In genomic region chr15:49688135-49688790, GRCh38 we compare ENCODE assay signal across 17 cellular contexts.
DNase-seq lines count a peak whose midpoint lies in the region; ATAC-seq and TF ChIP-seq lines count a peak whose summit lies in the region.
"Had no signal": no experiment of that assay in that cellular context is flagged by ENCODE, and none has a peak within 500 bp of the region (broad histone marks: within the 10 kb centered on the region; RNA-seq: fewer than 3 reads in every experiment).

No MANE protein-coding gene starts in this region.

- ATAC-seq in activated naive CD4-positive, alpha-beta T cell treated with anti-CD3 and anti-CD28 coated beads, Interleukin-2, amount 50 U/mL, for 72 hours, result no peak
- ATAC-seq in GM21576 (IDR thresholded peaks at IDR 0.05; ENCODE audit: unreplicated experiment), result no peak
- ATAC-seq: A549 had no signal

- peak; percentile 74 for DNase-seq in AG10803 (ENCODE audit: low read depth)
- peak; percentile 63 for DNase-seq in NCI-H1694 treated with DMSO at 0.1 percent for 48 hours (lab: John Stamatoyannopoulos, UW)
- DNase-seq in fibroblast of gingiva (ENCODE audit: low read depth), result peak; percentile 71
- peak; percentile 32 for DNase-seq in inferior parietal cortex (ENCODE audit: extremely low spot score)
- DNase-seq in activated naive CD4-positive, alpha-beta T cell treated with anti-CD3 and anti-CD28 coated beads, Interleukin-2, amount 50 U/mL, for 72 hours (ENCODE audit: low spot score in 2 of 2), result no peak
- no peak for DNase-seq in UCSD-AML1 (lab: John Stamatoyannopoulos, UW; ENCODE audit: unreplicated experiment)
- DNase-seq in AG08395 (ENCODE audit: low spot score), result no peak
- DNase-seq: C1 segment of cervical spinal cord, DMS79 treated with DMSO at 0.1 percent for 48 hours, HFFc6, NCI-H1048, NCI-H1436 treated with DMSO at 0.1 percent for 48 hours, NCI-H2081, NCI-H510A, PC-9 had no signal

- no peak overlapping the region for H3K27ac Mint-ChIP-seq in activated naive CD4-positive, alpha-beta T cell treated with anti-CD3 and anti-CD28 coated beads, Interleukin-2, amount 50 U/mL, for 72 hours
- H3K27ac Mint-ChIP-seq: HFFc6 had no signal

- H3K36me3 Mint-ChIP-seq in activated naive CD4-positive, alpha-beta T cell treated with anti-CD3 and anti-CD28 coated beads, Interleukin-2, amount 50 U/mL, for 72 hours, result no peaks in the 10 kb centered on the region

- H3K9me3 Mint-ChIP-seq in activated naive CD4-positive, alpha-beta T cell treated with anti-CD3 and anti-CD28 coated beads, Interleukin-2, amount 50 U/mL, for 72 hours, result no peaks in the 10 kb centered on the region
- H3K9me3 Mint-ChIP-seq: HFFc6 had no signal

- TF ChIP-seq CTCF in AG10803 (conservative IDR thresholded peaks at IDR 0.05; ENCODE audit: low read length), result no peak

- no peak overlapping the region for H3K4me3 ChIP-seq in AG10803 (ENCODE audit: low read length)
- H3K4me3 ChIP-seq: A549, PC-9 had no signal

Comparison
In these comparisons a context has a peak if more than half of its experiments do, and no peak if none do; other contexts are left out.
1. DNase-seq: peak in AG10803 (single experiment), NCI-H1694 treated with DMSO at 0.1 percent for 48 hours (single experiment), fibroblast of gingiva (single experiment) and inferior parietal cortex (single experiment); none in activated naive CD4-positive, alpha-beta T cell treated with anti-CD3 and anti-CD28 coated beads, Interleukin-2, amount 50 U/mL, for 72 hours (0 of 2), UCSD-AML1 (single experiment) and AG08395 (single experiment).